ENCODE assay signal across 28 cellular contexts in the genomic region with DNA sequence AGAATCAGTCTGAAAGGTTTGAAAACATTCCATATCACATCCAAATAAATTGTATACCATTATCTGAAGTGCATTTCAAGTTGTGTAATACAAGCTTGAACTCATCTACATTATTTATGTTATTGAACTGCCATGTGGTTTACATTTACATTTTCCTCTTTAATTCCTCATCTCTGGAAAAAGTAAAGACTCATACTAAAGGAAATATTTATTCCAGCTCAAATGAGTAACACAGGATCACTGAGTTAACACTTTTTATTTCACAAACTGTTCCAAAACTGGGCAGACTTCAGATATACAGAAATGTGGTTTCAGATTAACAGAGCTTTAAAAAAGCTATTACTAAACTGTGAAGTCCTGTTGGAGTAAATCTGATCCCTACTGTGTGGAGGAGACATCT.
DNase-seq lines count a peak whose midpoint lies in the region; ATAC-seq, FAIRE-seq and TF ChIP-seq lines count a peak whose summit lies in the region.
"Had no signal": no experiment of that assay in that cellular context is flagged by ENCODE, and none has a peak within 500 bp of the region (broad histone marks: within the 10 kb centered on the region; RNA-seq: fewer than 3 reads in every experiment).

No MANE protein-coding gene starts in this region.

- H3K79me2 ChIP-seq in astrocyte (ENCODE audit: insufficient read depth, low read length): no peaks in the 10 kb centered on the region

- H3K27ac ChIP-seq in astrocyte (ENCODE audit: low read depth, low read length) (no peak overlapping the region), body of pancreas (no peak overlapping the region)
- H3K27ac ChIP-seq: BLaER1 treated with 17β-estradiol and CSF1 and Interleukin-3, amounts not matched to agents 10 nM and 100 nM; HL-60; SJSA1 had no signal

- H3K9me3 Mint-ChIP-seq in astrocyte (ENCODE audit: unreplicated experiment): no peaks in the 10 kb centered on the region
- H3K9me3 Mint-ChIP-seq in activated T-helper 2 cell treated with anti-CD3 and anti-CD28 coated beads, Interferon-gamma antibody, Interleukin-2, Interleukin-4, amounts not matched to agents 10 μg/mL and 5 μg/mL and 100 μg/mL, durations not matched to agents 14 hours and 24 hours and 36 hours: no peaks in the 10 kb centered on the region
- H3K9me3 Mint-ChIP-seq: GM23338, H9, HFFc6 had no signal

- no peak overlapping the region for H3K4me3 Mint-ChIP-seq in astrocyte (ENCODE audit: unreplicated experiment)
- H3K4me3 Mint-ChIP-seq in activated T-helper 2 cell treated with anti-CD3 and anti-CD28 coated beads, Interferon-gamma antibody, Interleukin-2, Interleukin-4, amounts not matched to agents 10 μg/mL and 5 μg/mL and 100 μg/mL, durations not matched to agents 14 hours and 24 hours and 36 hours (ENCODE audit: low read depth): no peak overlapping the region
- H3K4me3 Mint-ChIP-seq: CD4-positive, alpha-beta memory T cell; GM23338; H9; HFFc6 had no signal

- H3K4me2 ChIP-seq in astrocyte (ENCODE audit: low read length) (no peak overlapping the region), skeletal muscle satellite cell (ENCODE audit: low read length) (no peak overlapping the region)
- H3K4me2 ChIP-seq: BLaER1 treated with 17β-estradiol and CSF1 and Interleukin-3, amounts not matched to agents 10 nM and 100 nM; GM23338 had no signal

- TF ChIP-seq CTCF in astrocyte (IDR thresholded peaks at IDR 0.05; ENCODE audit: insufficient read depth, low read depth, low read length) (no peak), fibroblast of villous mesenchyme (IDR thresholded peaks at IDR 0.05; ENCODE audit: insufficient read depth, low read depth, low read length) (no peak), D721Med (IDR thresholded peaks at IDR 0.05; ENCODE audit: insufficient read depth, missing control alignments) (no peak), body of pancreas (IDR thresholded peaks at IDR 0.05) (no peak)

- no peak overlapping the region for H3K4me3 ChIP-seq in astrocyte (ENCODE audit: insufficient read depth, low read depth, low read length)
- H3K4me3 ChIP-seq in fibroblast of villous mesenchyme (ENCODE audit: low read depth, low read length): no peak overlapping the region
- H3K4me3 ChIP-seq in skeletal muscle satellite cell (ENCODE audit: low read length): no peak overlapping the region
- no peak overlapping the region for H3K4me3 ChIP-seq in body of pancreas
- H3K4me3 ChIP-seq: BLaER1 treated with 17β-estradiol and CSF1 and Interleukin-3, amounts not matched to agents 10 nM and 100 nM; GM23338; SJSA1 had no signal

- H3K4me1 Mint-ChIP-seq in astrocyte (ENCODE audit: low read depth, unreplicated experiment): peaks cover 50% of the 10 kb centered on the region
- no peaks in the 10 kb centered on the region for H3K4me1 Mint-ChIP-seq in activated T-helper 2 cell treated with anti-CD3 and anti-CD28 coated beads, Interferon-gamma antibody, Interleukin-2, Interleukin-4, amounts not matched to agents 10 μg/mL and 5 μg/mL and 100 μg/mL, durations not matched to agents 14 hours and 24 hours and 36 hours (ENCODE audit: low read depth)
- H3K4me1 Mint-ChIP-seq: CD4-positive, alpha-beta memory T cell had no signal

- no peak overlapping the region for H2AFZ ChIP-seq in astrocyte (ENCODE audit: low read depth, low read length)
- H2AFZ ChIP-seq: GM23338 had no signal

- H4K20me1 ChIP-seq in astrocyte (ENCODE audit: insufficient read depth, low read length): no peaks in the 10 kb centered on the region
- H4K20me1 ChIP-seq: BLaER1 treated with 17β-estradiol and CSF1 and Interleukin-3, amounts not matched to agents 10 nM and 100 nM had no signal

- H3K9me3 ChIP-seq in astrocyte (ENCODE audit: insufficient read depth, low read depth, low read length): no peaks in the 10 kb centered on the region
- H3K9me3 ChIP-seq in skeletal muscle satellite cell (replicated peaks; ENCODE audit: low read length): no peaks in the 10 kb centered on the region
- H3K9me3 ChIP-seq in body of pancreas: no peaks in the 10 kb centered on the region
- H3K9me3 ChIP-seq: SJSA1 had no signal

- no peak for ATAC-seq in body of pancreas
- ATAC-seq: GM23338, PC-3, Right ventricle myocardium inferior had no signal

- DNase-seq in HCEC 1CT (peak; percentile 35), astrocyte (ENCODE audit: low read depth) (no peak), fibroblast of villous mesenchyme (ENCODE audit: low read depth) (peak; percentile 57), D721Med (ENCODE audit: insufficient read length, low spot score) (no peak), middle frontal gyrus (ENCODE audit: extremely low spot score, low spot score) (no peak), body of pancreas (no peak)
- no peak for DNase-seq in activated T-helper 2 cell treated with anti-CD3 and anti-CD28 coated beads, Interferon-gamma antibody, Interleukin-2, Interleukin-4, amounts not matched to agents 10 μg/mL and 5 μg/mL and 100 μg/mL, durations not matched to agents 14 hours and 24 hours and 36 hours (ENCODE audit: low spot score)
- DNase-seq: AML-193; CD4-positive, alpha-beta memory T cell; COR-L47; H9; HFFc6; NCI-H1092 treated with DMSO at 0.1 percent for 48 hours; NCI-H1436; NCI-H187; NCI-H2171 treated with DMSO at 0.1 percent for 48 hours; NCI-H524 treated with DMSO at 0.1 percent for 48 hours; NCI-H774; NK-92 treated with Interleukin-12 subunit alpha and Interleukin-12 subunit beta, amount 100 ng/mL, for 24 hours; PC-3 had no signal

- no peaks in the 10 kb centered on the region for H3K27me3 ChIP-seq in astrocyte (ENCODE audit: insufficient read depth, low read length)
- no peaks in the 10 kb centered on the region for H3K27me3 ChIP-seq in skeletal muscle satellite cell (ENCODE audit: control insufficient read depth, insufficient read depth, low read length)
- H3K27me3 ChIP-seq in body of pancreas: no peaks in the 10 kb centered on the region
- H3K27me3 ChIP-seq: BLaER1 treated with 17β-estradiol and CSF1 and Interleukin-3, amounts not matched to agents 10 nM and 100 nM; SJSA1 had no signal

- no peaks in the 10 kb centered on the region for H3K36me3 ChIP-seq in astrocyte (ENCODE audit: insufficient read depth, low read length)
- H3K36me3 ChIP-seq in skeletal muscle satellite cell (ENCODE audit: insufficient read depth, low read length): no peaks in the 10 kb centered on the region
- H3K36me3 ChIP-seq in body of pancreas (replicated peaks in 1 of 2; ENCODE audit: insufficient read depth in 1 of 2, low read depth in 2 of 2): no peaks in the 10 kb centered on the region
- H3K36me3 ChIP-seq: BLaER1 treated with 17β-estradiol and CSF1 and Interleukin-3, amounts not matched to agents 10 nM and 100 nM; SJSA1 had no signal

- H3K27me3 Mint-ChIP-seq in astrocyte (ENCODE audit: low read depth, unreplicated experiment): no peaks in the 10 kb centered on the region
- H3K27me3 Mint-ChIP-seq in activated T-helper 2 cell treated with anti-CD3 and anti-CD28 coated beads, Interferon-gamma antibody, Interleukin-2, Interleukin-4, amounts not matched to agents 10 μg/mL and 5 μg/mL and 100 μg/mL, durations not matched to agents 14 hours and 24 hours and 36 hours (ENCODE audit: low read depth): no peaks in the 10 kb centered on the region
- H3K27me3 Mint-ChIP-seq: CD4-positive, alpha-beta memory T cell had no signal

- intact Hi-C loops in activated T-helper 2 cell treated with anti-CD3 and anti-CD28 coated beads, Interferon-gamma antibody, Interleukin-2, Interleukin-4, amounts not matched to agents 10 μg/mL and 5 μg/mL and 100 μg/mL, durations not matched to agents 14 hours and 24 hours and 36 hours (cut with micrococcal nuclease): no loop called here
- intact Hi-C loops in body of pancreas (cut with DNase I): no loop called here

- H3K9ac ChIP-seq in astrocyte (ENCODE audit: low read length) (no peak overlapping the region), skeletal muscle satellite cell (ENCODE audit: low read depth, low read length) (peak overlapping the region; percentile 74)
- H3K9ac ChIP-seq: BLaER1 treated with 17β-estradiol and CSF1 and Interleukin-3, amounts not matched to agents 10 nM and 100 nM had no signal

- peak overlapping the region; percentile 72 for H3K27ac Mint-ChIP-seq in astrocyte (ENCODE audit: unreplicated experiment)
- no peak overlapping the region for H3K27ac Mint-ChIP-seq in activated T-helper 2 cell treated with anti-CD3 and anti-CD28 coated beads, Interferon-gamma antibody, Interleukin-2, Interleukin-4, amounts not matched to agents 10 μg/mL and 5 μg/mL and 100 μg/mL, durations not matched to agents 14 hours and 24 hours and 36 hours
- H3K27ac Mint-ChIP-seq: CD4-positive, alpha-beta memory T cell; GM23338; H9; HFFc6 had no signal

- peaks cover 31% of the 10 kb centered on the region for H3K4me1 ChIP-seq in astrocyte (ENCODE audit: insufficient read depth, low read length)
- peaks cover 44% of the 10 kb centered on the region for H3K4me1 ChIP-seq in skeletal muscle satellite cell (ENCODE audit: control insufficient read depth, insufficient read depth, low read length)
- H3K4me1 ChIP-seq in body of pancreas: no peaks in the 10 kb centered on the region

- FAIRE-seq in astrocyte (lab: Jason Lieb, UNC) (no peak), D721Med (lab: Jason Lieb, UNC) (no peak)
- FAIRE-seq: A204.1, G401.6 had no signal

- TF ChIP-seq POLR2A in body of pancreas (IDR thresholded peaks at IDR 0.05): no peak

- H3K36me3 Mint-ChIP-seq in astrocyte (ENCODE audit: low read depth, unreplicated experiment): no peaks in the 10 kb centered on the region
- H3K36me3 Mint-ChIP-seq in activated T-helper 2 cell treated with anti-CD3 and anti-CD28 coated beads, Interferon-gamma antibody, Interleukin-2, Interleukin-4, amounts not matched to agents 10 μg/mL and 5 μg/mL and 100 μg/mL, durations not matched to agents 14 hours and 24 hours and 36 hours (ENCODE audit: low read depth): no peaks in the 10 kb centered on the region

Comparison
In these comparisons a context has a peak if more than half of its experiments do, and no peak if none do; other contexts are left out.
1. DNase-seq: peak in HCEC 1CT (single experiment) and fibroblast of villous mesenchyme (single experiment); none in astrocyte (single experiment), activated T-helper 2 cell treated with anti-CD3 and anti-CD28 coated beads, Interferon-gamma antibody, Interleukin-2, Interleukin-4, amounts not matched to agents 10 μg/mL and 5 μg/mL and 100 μg/mL, durations not matched to agents 14 hours and 24 hours and 36 hours (single experiment), D721Med (single experiment), middle frontal gyrus (single experiment) and body of pancreas (0 of 4).